Comparison of ENCODE assay signal across 1 cellular context in genomic region chr10:110613341-110613995, GRCh38.
TF ChIP-seq lines count a peak whose summit lies in the region.

No MANE protein-coding gene starts in this region.

TF ChIP-seq in GM23338, 12 proteins besides CTCF, POLR2A, EP300 and RAD21 (continued from another document):
- no peak for TF ChIP-seq ZNF462 (CRISPR knock-in tag; IDR thresholded peaks at IDR 0.05)
- no peak for TF ChIP-seq ETS1 (IDR thresholded peaks at IDR 0.05)
- no peak for TF ChIP-seq EZH2phosphoT487 (IDR thresholded peaks at IDR 0.05; ENCODE audit: unreplicated experiment)
- no peak for TF ChIP-seq NANOG (IDR thresholded peaks at IDR 0.05; ENCODE audit: borderline replicate concordance)
- TF ChIP-seq ZNF114 (CRISPR knock-in tag; IDR thresholded peaks at IDR 0.05), result no peak
- TF ChIP-seq ZNF331 (CRISPR knock-in tag; IDR thresholded peaks at IDR 0.05; ENCODE audit: low read depth), result no peak
- TF ChIP-seq STAT1 (IDR thresholded peaks at IDR 0.05; ENCODE audit: unreplicated experiment), result no peak
- TF ChIP-seq CREB1 (CRISPR knock-in tag; IDR thresholded peaks at IDR 0.05; ENCODE audit: low read depth), result no peak
